Comparison of ENCODE assay signal across 1 cellular context in genomic region chr17:78006338-78006737, GRCh38.
TF ChIP-seq lines count a peak whose summit lies in the region.

No MANE protein-coding gene starts in this region.

TF ChIP-seq in K562, 482 proteins besides CTCF, POLR2A, EP300 and RAD21 (continued from another document):
- TF ChIP-seq, protein P1, sequence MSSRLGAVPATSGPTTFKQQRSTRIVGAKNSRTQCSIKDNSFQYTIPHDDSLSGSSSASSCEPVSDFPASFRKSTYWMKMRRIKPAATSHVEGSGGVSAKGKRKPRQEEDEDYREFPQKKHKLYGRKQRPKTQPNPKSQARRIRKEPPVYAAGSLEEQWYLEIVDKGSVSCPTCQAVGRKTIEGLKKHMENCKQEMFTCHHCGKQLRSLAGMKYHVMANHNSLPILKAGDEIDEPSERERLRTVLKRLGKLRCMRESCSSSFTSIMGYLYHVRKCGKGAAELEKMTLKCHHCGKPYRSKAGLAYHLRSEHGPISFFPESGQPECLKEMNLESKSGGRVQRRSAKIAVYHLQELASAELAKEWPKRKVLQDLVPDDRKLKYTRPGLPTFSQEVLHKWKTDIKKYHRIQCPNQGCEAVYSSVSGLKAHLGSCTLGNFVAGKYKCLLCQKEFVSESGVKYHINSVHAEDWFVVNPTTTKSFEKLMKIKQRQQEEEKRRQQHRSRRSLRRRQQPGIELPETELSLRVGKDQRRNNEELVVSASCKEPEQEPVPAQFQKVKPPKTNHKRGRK (tag; IDR thresholded peaks at IDR 0.05) = peak; percentile 46; the same call in 1 of the 2 replicates
- TF ChIP-seq RCOR1 (IDR thresholded peaks at IDR 0.05; ENCODE audit: borderline replicate concordance in 1 of 2, low read depth in 2 of 2, low read length in 2 of 2) (no peak), TCF3 (CRISPR knock-in tag; IDR thresholded peaks at IDR 0.05) (no peak)
- TF ChIP-seq, protein P2, sequence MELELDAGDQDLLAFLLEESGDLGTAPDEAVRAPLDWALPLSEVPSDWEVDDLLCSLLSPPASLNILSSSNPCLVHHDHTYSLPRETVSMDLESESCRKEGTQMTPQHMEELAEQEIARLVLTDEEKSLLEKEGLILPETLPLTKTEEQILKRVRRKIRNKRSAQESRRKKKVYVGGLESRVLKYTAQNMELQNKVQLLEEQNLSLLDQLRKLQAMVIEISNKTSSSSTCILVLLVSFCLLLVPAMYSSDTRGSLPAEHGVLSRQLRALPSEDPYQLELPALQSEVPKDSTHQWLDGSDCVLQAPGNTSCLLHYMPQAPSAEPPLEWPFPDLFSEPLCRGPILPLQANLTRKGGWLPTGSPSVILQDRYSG (tag; conservative IDR thresholded peaks at IDR 0.05; ENCODE audit: low read depth) = no peak
